ENCODE assay signal across 8 cellular contexts in the genomic region with DNA sequence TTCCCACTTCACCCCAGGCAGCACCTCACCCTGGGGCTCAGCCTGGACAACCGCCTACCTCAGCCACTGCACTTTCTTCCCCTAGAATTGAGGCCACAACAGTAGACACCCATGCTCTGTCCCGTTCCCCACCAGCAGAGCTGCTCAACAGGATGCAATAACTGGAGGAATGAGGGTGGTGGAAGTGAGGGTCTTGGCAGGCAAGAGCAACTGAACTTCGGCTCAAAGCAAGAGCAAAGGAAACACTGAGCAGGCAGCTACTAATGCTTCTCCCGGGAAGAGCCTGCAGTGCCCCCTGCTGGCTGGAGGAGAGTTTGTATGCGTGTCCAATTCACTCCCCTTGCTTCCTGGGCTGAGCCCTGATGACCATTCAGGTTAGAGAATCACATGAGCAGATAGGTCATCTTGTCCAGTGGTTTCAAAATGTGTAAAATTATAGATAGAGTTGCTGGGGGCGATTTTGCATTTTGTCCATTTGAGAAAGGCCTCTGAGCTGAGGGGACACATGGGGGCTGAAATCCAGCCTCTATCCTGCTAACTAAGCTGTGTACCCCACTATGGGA. TPM values are rescaled to one million over a fixed set of nuclear protein-coding genes. Genes with fewer than 3 reads are reported as not detected.
A peak's percentile ranks its signal among the peaks of the same experiment; 100 is the strongest.
DNase-seq lines count a peak whose midpoint lies in the region; ATAC-seq and TF ChIP-seq lines count a peak whose summit lies in the region.

No MANE protein-coding gene starts in this region.

- H3K36me3 ChIP-seq in CD4-positive, CD25-positive, alpha-beta regulatory T cell (ENCODE audit: control insufficient read depth, insufficient read depth, low read length), result no peaks in the 10 kb centered on the region
- H3K36me3 ChIP-seq in HCT116 (ENCODE audit: control insufficient read depth in 1 of 2, insufficient read depth in 2 of 2, low read length in 2 of 2) (no peaks in the 10 kb centered on the region), endodermal cell (ENCODE audit: control insufficient read depth, insufficient read depth, low read length) (no peaks in the 10 kb centered on the region)

- H3K9me3 ChIP-seq in CD4-positive, CD25-positive, alpha-beta regulatory T cell (ENCODE audit: control insufficient read depth in 2 of 2, low read length in 2 of 2), result no peaks in the 10 kb centered on the region
- no peaks in the 10 kb centered on the region for H3K9me3 ChIP-seq in HCT116 (ENCODE audit: control insufficient read depth in 1 of 2, insufficient read depth in 1 of 2, low read depth in 1 of 2, low read length in 2 of 2)
- H3K9me3 ChIP-seq in endodermal cell (ENCODE audit: control insufficient read depth, low read length), result no peaks in the 10 kb centered on the region

- peak overlapping the region in 1 of 4 donors; percentile 29 for H3K4me3 Mint-ChIP-seq in CD4-positive, CD25-positive, alpha-beta regulatory T cell
- no peak overlapping the region for H3K4me3 Mint-ChIP-seq in endodermal cell

- POLR2A ChIA-PET in HCT116 (lab: Charles Lee), result interaction anchor here (1.6 kb wide), 1 partner anchor 52 kb away, joined by 8 read pairs; no protein-coding TSS in a partner anchor

- intact Hi-C loops in HCT116 (cut with micrococcal nuclease), result loop anchor here (5.0 kb wide), 1 partner anchor 64 kb away; no protein-coding TSS in a partner anchor

- peak; percentile 29 to 48 for ATAC-seq in CD4-positive, CD25-positive, alpha-beta regulatory T cell (ENCODE audit: low read depth in 2 of 2)
- ATAC-seq in HCT116, result peak; percentile 94

- RAD21 ChIA-PET in HCT116 (lab: Charles Lee; ENCODE audit: low non-redundant PET in 1 of 2, low total read pairs in 2 of 2, uncharacterized antibody in 2 of 2, unreplicated experiment in 2 of 2), result interaction anchor here (1.0 kb wide), 2 partner anchors 44 to 52 kb away, joined by 3 read pairs; no protein-coding TSS in a partner anchor

- H3K4me1 Mint-ChIP-seq in CD4-positive, CD25-positive, alpha-beta regulatory T cell, result peaks cover 0 to 17% (median 9%) of the 10 kb centered on the region in 4 donors
- no peaks in the 10 kb centered on the region for H3K4me1 Mint-ChIP-seq in endodermal cell

- peak; percentile 57 for TF ChIP-seq RAD21 in HCT116 (IDR thresholded peaks at IDR 0.05; ENCODE audit: low read depth)

- CTCF ChIA-PET in HCT116 (lab: Charles Lee), result interaction anchor here (0.6 to 3.9 kb wide), 21 partner anchors 10 to 559 kb away, joined by 3 to 38 read pairs (median 4); partner anchors contain the start of genes HPCAL4 and PPIE

- no peaks in the 10 kb centered on the region for H4K20me1 ChIP-seq in HCT116 (ENCODE audit: insufficient read depth)

- BruUV-seq in HCT116 (replicated peaks; lab: Mats Ljungman, UMichigan), result no TSS peak

- peak; percentile 58 to 94 (median 90); a peak in 5 of 6 replicates for TF ChIP-seq CTCF in HCT116 (IDR thresholded peaks at IDR 0.05 in 2 of 3, conservative IDR thresholded peaks at IDR 0.05 in 1 of 3; ENCODE audit: borderline replicate concordance in 1 of 3, insufficient read depth in 1 of 3, low read depth in 2 of 3, low read length in 2 of 3)
- TF ChIP-seq CTCF in endodermal cell (conservative IDR thresholded peaks at IDR 0.05), result peak; percentile 93

- H3K27ac ChIP-seq in CD4-positive, CD25-positive, alpha-beta regulatory T cell (ENCODE audit: insufficient read depth, low read length, poor library complexity, severe bottlenecking), result no peak overlapping the region
- H3K27ac ChIP-seq in HCT116 (ENCODE audit: low read depth, low read length), result no peak overlapping the region
- no peak overlapping the region for H3K27ac ChIP-seq in endodermal cell (ENCODE audit: low read depth, low read length)

- H3K4me3 ChIP-seq in CD4-positive, CD25-positive, alpha-beta regulatory T cell (ENCODE audit: low read depth, low read length), result no peak overlapping the region
- H3K4me3 ChIP-seq in HCT116 (replicated peaks in 1 of 2; ENCODE audit: low read depth in 1 of 2, low read length in 2 of 2) (peak overlapping the region; percentile 41 to 50), endodermal cell (ENCODE audit: low read length) (no peak overlapping the region)

- no peaks in the 10 kb centered on the region for H3K36me3 Mint-ChIP-seq in CD4-positive, CD25-positive, alpha-beta regulatory T cell
- H3K36me3 Mint-ChIP-seq in endodermal cell (ENCODE audit: low read depth), result no peaks in the 10 kb centered on the region

- DNase-seq in CD4-positive, CD25-positive, alpha-beta regulatory T cell, result peak; percentile 42 to 79 (median 51)
- peak; percentile 69 for DNase-seq in HCT116 (ENCODE audit: low read depth, low spot score)
- DNase-seq in NCI-H748 treated with DMSO at 0.1 percent for 48 hours (lab: John Stamatoyannopoulos, UW), result peak; percentile 99
- DNase-seq in activated CD4-positive, alpha-beta T cell treated with anti-CD3 and anti-CD28 coated beads, Interleukin-2, amount 50 U/mL, for 4 hours, result peak; percentile 48
- peak; percentile 93 for DNase-seq in endodermal cell
- DNase-seq in myocyte (ENCODE audit: low read depth), result peak; percentile 83
- DNase-seq in stimulated activated naive CD4-positive, alpha-beta T cell treated with Interleukin-2 at 50 U/mL for 16 hours (lab: John Stamatoyannopoulos, UW), result peak; percentile 48
- DNase-seq in 8988T, result no peak

- TF ChIP-seq POLR2A in HCT116 (IDR thresholded peaks at IDR 0.05; ENCODE audit: borderline replicate concordance, extremely low read depth, insufficient read depth, insufficient read length), result peak; percentile 41

- no peaks in the 10 kb centered on the region for H3K27me3 ChIP-seq in CD4-positive, CD25-positive, alpha-beta regulatory T cell (ENCODE audit: control insufficient read depth, insufficient read depth, low read length)
- H3K27me3 ChIP-seq in HCT116 (ENCODE audit: insufficient read depth, low read length) (no peaks in the 10 kb centered on the region), endodermal cell (ENCODE audit: control insufficient read depth, insufficient read depth, low read length, poor library complexity, severe bottlenecking) (peaks cover 95% of the 10 kb centered on the region)

- H3K4me2 ChIP-seq in HCT116 (ENCODE audit: low read length), result peak overlapping the region; percentile 73

- H3K27me3 Mint-ChIP-seq in CD4-positive, CD25-positive, alpha-beta regulatory T cell, result peaks cover 4% of the 10 kb centered on the region
- H3K27me3 Mint-ChIP-seq in endodermal cell (ENCODE audit: insufficient read depth), result peaks cover 98% of the 10 kb centered on the region

- H3K79me2 ChIP-seq in HCT116 (ENCODE audit: insufficient read depth, low read length), result no peaks in the 10 kb centered on the region

- WGBS in endodermal cell (ENCODE audit: insufficient coverage in 1 of 2, insufficient read length in 1 of 2), 2 experiments, result 0 to 19% methylated on average over 2 to 6 of the region's 6 CpGs

- H3K9ac ChIP-seq in HCT116 (ENCODE audit: low read length), result peak overlapping the region; percentile 25; the same call in 1 of the 2 replicates
- no peak overlapping the region for H3K9ac ChIP-seq in endodermal cell (ENCODE audit: extremely low read depth, low read length, poor library complexity, severe bottlenecking)

- no peaks in the 10 kb centered on the region for H3K9me2 ChIP-seq in HCT116 (ENCODE audit: insufficient read depth)

- peak overlapping the region; percentile 97 for H2AFZ ChIP-seq in HCT116 (ENCODE audit: low read depth, low read length, poor library complexity, severe bottlenecking)

- no peak overlapping the region for H3K27ac Mint-ChIP-seq in CD4-positive, CD25-positive, alpha-beta regulatory T cell
- no peak overlapping the region for H3K27ac Mint-ChIP-seq in endodermal cell

- peaks cover 9% of the 10 kb centered on the region for H3K4me1 ChIP-seq in CD4-positive, CD25-positive, alpha-beta regulatory T cell (ENCODE audit: control insufficient read depth, insufficient read depth, low read length, poor library complexity, severe bottlenecking)
- H3K4me1 ChIP-seq in HCT116 (ENCODE audit: control insufficient read depth in 1 of 2, insufficient read depth in 2 of 2, low read length in 2 of 2), result peaks cover 0 to 18% of the 10 kb centered on the region in 2 experiments; a peak in 2 of 4 replicates
- no peaks in the 10 kb centered on the region for H3K4me1 ChIP-seq in endodermal cell (ENCODE audit: control insufficient read depth, insufficient read depth, low read length)

- no peaks in the 10 kb centered on the region for H3K9me3 Mint-ChIP-seq in CD4-positive, CD25-positive, alpha-beta regulatory T cell
- no peaks in the 10 kb centered on the region for H3K9me3 Mint-ChIP-seq in endodermal cell

TF ChIP-seq in HCT116, 20 proteins besides CTCF, POLR2A, EP300 and RAD21:
- peak; percentile 51 for TF ChIP-seq POLR2AphosphoS5 (IDR thresholded peaks at IDR 0.05; ENCODE audit: low read depth, low read length)
- TF ChIP-seq, protein P1, sequence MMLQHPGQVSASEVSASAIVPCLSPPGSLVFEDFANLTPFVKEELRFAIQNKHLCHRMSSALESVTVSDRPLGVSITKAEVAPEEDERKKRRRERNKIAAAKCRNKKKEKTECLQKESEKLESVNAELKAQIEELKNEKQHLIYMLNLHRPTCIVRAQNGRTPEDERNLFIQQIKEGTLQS (IDR thresholded peaks at IDR 0.05), result no peak
- no peak for TF ChIP-seq FOSL1 (IDR thresholded peaks at IDR 0.05; ENCODE audit: low read depth)
- TF ChIP-seq SRF (IDR thresholded peaks at IDR 0.05; ENCODE audit: low read depth), result no peak
- TF ChIP-seq CBX3 (IDR thresholded peaks at IDR 0.05; ENCODE audit: low read depth), result no peak

RNA-seq across cellular contexts. Expression of gene NT5C1A, which starts 13.9 kb away (rescaled TPM):
- total RNA-seq in CD4-positive, CD25-positive, alpha-beta regulatory T cell, result 0.47 TPM
- under 1 TPM in 1 of 4 donors, not detected in 3; 0.37 TPM for polyA plus RNA-seq in CD4-positive, CD25-positive, alpha-beta regulatory T cell
- total RNA-seq in HCT116 (2021; ENCODE audit: unreplicated experiment) (not detected), endodermal cell (not detected), myocyte (2.3 and 4.8 TPM in 2 replicates)
- not detected in 2 replicates for polyA plus RNA-seq in HCT116 (2012)
- polyA plus RNA-seq in endodermal cell (2013, experiment 1 of 2), result not detected
- polyA plus RNA-seq in endodermal cell (2013, experiment 2 of 2), result not detected
- polyA plus RNA-seq in myocyte (2012), result 0.11 TPM

RNA-seq across cellular contexts. Expression of gene HEYL, which starts 18.6 kb away (rescaled TPM):
- 0.25 TPM for total RNA-seq in CD4-positive, CD25-positive, alpha-beta regulatory T cell
- polyA plus RNA-seq in CD4-positive, CD25-positive, alpha-beta regulatory T cell, result not detected
- 8.8 TPM for total RNA-seq in HCT116 (2021; ENCODE audit: unreplicated experiment)
- 6.4 and 8.6 TPM in 2 replicates for polyA plus RNA-seq in HCT116 (2012)
- 1 to 10 TPM; 1.2 to 1.5 TPM for total RNA-seq in endodermal cell
- 6.9 TPM for polyA plus RNA-seq in endodermal cell (2013, experiment 1 of 2)
- polyA plus RNA-seq in endodermal cell (2013, experiment 2 of 2), result 6.7 TPM
- total RNA-seq in myocyte, result 84.9 and 91.9 TPM in 2 replicates
- polyA plus RNA-seq in myocyte (2012), result 27.6 TPM

RNA-seq across cellular contexts. Expression of gene HPCAL4, which starts 33.2 kb away (rescaled TPM):
- 13.8 TPM for total RNA-seq in CD4-positive, CD25-positive, alpha-beta regulatory T cell
- polyA plus RNA-seq in CD4-positive, CD25-positive, alpha-beta regulatory T cell, result 10 to 100 TPM in 3 of 4 donors, 1 to 10 TPM in 1; 9.5 to 19.7 (median 12.5) TPM
- total RNA-seq in HCT116 (2021; ENCODE audit: unreplicated experiment) (5.2 TPM), endodermal cell (not detected), myocyte (0.35 and 0.78 TPM in 2 replicates)
- polyA plus RNA-seq in HCT116 (2012), result 3.3 and 3.8 TPM in 2 replicates
- polyA plus RNA-seq in endodermal cell (2013, experiment 1 of 2), result 0.21 TPM
- polyA plus RNA-seq in endodermal cell (2013, experiment 2 of 2), result 0.17 TPM
- 0.03 TPM for polyA plus RNA-seq in myocyte (2012)

Comparison
In these comparisons a context has a peak if more than half of its experiments do, and no peak if none do; other contexts are left out.
1. H3K4me3 ChIP-seq: peak in HCT116 (2 of 2); none in CD4-positive, CD25-positive, alpha-beta regulatory T cell (single experiment) and endodermal cell (single experiment).